In the genomic region with DNA sequence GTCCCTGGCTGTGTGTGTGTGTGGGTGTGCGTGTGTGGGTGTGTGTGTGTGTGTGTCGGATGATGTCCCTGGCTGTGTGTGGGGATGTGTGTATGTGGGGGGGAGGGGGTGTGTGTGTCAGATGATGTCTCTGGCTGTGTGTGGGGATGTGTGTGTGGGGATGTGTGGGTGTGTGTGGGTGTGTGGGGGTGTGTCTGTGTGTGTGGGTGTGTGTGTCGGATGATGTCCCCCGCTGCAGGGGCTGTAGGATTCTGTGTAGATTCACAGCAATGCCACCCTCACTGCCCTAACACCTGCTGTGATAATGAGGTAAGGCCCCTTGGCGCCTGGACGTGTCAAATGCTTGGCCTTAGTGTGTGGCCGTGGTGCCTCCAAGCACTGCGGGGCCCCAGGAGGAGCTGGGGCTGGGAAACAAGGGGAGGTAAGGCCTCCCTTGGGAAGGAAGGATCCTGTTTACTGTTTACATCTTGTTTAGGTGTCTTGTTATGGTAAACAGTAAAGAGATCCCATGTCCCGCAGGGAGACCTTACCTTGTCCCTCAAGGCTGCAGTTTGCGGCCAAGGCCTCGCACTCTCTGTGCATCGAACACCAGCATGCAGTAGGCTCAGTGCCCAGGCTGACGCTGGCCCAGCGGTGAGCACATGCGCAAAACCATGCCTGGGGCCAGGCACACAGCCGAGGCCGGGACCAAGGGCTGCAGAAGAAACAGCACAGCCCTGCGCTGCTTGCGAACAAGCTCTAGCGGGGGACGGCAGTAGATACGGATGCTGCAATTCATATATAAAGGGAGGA, we compare ENCODE assay signal across 1 cellular context.
TF ChIP-seq lines count a peak whose summit lies in the region.

No MANE protein-coding gene starts in this region.

TF ChIP-seq in IMR-90, 13 proteins besides CTCF, POLR2A, EP300 and RAD21:
- TF ChIP-seq, protein P1, sequence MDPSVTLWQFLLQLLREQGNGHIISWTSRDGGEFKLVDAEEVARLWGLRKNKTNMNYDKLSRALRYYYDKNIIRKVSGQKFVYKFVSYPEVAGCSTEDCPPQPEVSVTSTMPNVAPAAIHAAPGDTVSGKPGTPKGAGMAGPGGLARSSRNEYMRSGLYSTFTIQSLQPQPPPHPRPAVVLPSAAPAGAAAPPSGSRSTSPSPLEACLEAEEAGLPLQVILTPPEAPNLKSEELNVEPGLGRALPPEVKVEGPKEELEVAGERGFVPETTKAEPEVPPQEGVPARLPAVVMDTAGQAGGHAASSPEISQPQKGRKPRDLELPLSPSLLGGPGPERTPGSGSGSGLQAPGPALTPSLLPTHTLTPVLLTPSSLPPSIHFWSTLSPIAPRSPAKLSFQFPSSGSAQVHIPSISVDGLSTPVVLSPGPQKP (IDR thresholded peaks at IDR 0.05; ENCODE audit: borderline replicate concordance, low read depth, low read length): no peak
- TF ChIP-seq CEBPB (IDR thresholded peaks at IDR 0.05; ENCODE audit: low read depth, low read length): no peak
- TF ChIP-seq, protein P2, sequence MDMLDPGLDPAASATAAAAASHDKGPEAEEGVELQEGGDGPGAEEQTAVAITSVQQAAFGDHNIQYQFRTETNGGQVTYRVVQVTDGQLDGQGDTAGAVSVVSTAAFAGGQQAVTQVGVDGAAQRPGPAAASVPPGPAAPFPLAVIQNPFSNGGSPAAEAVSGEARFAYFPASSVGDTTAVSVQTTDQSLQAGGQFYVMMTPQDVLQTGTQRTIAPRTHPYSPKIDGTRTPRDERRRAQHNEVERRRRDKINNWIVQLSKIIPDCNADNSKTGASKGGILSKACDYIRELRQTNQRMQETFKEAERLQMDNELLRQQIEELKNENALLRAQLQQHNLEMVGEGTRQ (IDR thresholded peaks at IDR 0.05; ENCODE audit: low read depth, low read length): no peak
- no peak for TF ChIP-seq NFE2L2 (IDR thresholded peaks at IDR 0.05; ENCODE audit: low read depth, low read length)
- no peak for TF ChIP-seq CHD1 (IDR thresholded peaks at IDR 0.05; ENCODE audit: low read depth, low read length)
- no peak for TF ChIP-seq FOS (IDR thresholded peaks at IDR 0.05; ENCODE audit: low read depth, low read length)
- no peak for TF ChIP-seq MAZ (IDR thresholded peaks at IDR 0.05; ENCODE audit: borderline replicate concordance, low read depth, low read length)
- no peak for TF ChIP-seq BHLHE40 (IDR thresholded peaks at IDR 0.05; ENCODE audit: low read depth, low read length)
- TF ChIP-seq RFX5 (IDR thresholded peaks at IDR 0.05; ENCODE audit: low read depth, low read length): no peak
- TF ChIP-seq SMC3 (IDR thresholded peaks at IDR 0.05; ENCODE audit: low read depth, low read length): no peak
- no peak for TF ChIP-seq MXI1 (IDR thresholded peaks at IDR 0.05; ENCODE audit: borderline replicate concordance, low read depth, low read length)
- TF ChIP-seq RCOR1 (IDR thresholded peaks at IDR 0.05; ENCODE audit: insufficient replicate concordance, low read length): no peak
- no peak for TF ChIP-seq MAFK (IDR thresholded peaks at IDR 0.05; ENCODE audit: low read depth, low read length)
